Comparison of ENCODE assay signal across 1 cellular context in the genomic region with DNA sequence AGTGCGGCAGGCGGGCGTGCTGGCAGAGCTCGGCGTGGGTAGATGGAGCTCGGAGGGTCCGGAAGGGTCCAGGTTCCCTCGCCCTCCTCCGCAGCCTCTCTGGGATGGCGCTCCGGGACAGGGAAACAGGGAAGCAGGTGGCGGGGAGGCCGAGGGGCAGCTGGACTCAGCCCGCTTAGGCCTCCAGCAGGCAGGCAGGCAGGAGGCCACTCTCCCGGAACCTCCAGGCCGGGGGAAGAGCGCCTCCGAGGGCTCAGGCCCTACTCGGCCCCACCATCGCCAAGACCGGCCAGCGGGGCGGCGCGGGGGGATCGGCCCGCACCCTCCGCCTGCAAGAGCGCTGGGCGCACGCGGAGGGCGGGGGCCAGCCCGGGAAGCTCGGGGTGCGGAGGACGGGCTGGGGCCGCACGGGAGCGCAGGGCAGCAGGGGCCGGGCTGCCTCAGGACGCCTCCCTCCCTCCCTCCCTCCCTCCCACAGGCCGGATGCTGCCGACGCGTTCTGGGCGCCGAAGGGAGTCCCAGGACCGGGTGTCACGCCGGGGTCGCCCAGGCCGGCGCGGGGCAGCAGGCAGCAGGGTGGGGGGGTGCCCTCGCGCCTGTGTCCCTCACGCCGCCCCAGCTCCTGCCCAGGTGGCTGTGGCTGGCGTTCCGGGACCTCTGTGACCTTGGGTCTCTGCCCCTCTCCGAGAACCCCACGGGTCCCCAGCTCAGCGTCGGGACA.
TF ChIP-seq lines count a peak whose summit lies in the region.

No MANE protein-coding gene starts in this region.

TF ChIP-seq in HepG2, 621 proteins besides CTCF, POLR2A, EP300 and RAD21 (continued from another document and continues in another):
- TF ChIP-seq, protein P1, sequence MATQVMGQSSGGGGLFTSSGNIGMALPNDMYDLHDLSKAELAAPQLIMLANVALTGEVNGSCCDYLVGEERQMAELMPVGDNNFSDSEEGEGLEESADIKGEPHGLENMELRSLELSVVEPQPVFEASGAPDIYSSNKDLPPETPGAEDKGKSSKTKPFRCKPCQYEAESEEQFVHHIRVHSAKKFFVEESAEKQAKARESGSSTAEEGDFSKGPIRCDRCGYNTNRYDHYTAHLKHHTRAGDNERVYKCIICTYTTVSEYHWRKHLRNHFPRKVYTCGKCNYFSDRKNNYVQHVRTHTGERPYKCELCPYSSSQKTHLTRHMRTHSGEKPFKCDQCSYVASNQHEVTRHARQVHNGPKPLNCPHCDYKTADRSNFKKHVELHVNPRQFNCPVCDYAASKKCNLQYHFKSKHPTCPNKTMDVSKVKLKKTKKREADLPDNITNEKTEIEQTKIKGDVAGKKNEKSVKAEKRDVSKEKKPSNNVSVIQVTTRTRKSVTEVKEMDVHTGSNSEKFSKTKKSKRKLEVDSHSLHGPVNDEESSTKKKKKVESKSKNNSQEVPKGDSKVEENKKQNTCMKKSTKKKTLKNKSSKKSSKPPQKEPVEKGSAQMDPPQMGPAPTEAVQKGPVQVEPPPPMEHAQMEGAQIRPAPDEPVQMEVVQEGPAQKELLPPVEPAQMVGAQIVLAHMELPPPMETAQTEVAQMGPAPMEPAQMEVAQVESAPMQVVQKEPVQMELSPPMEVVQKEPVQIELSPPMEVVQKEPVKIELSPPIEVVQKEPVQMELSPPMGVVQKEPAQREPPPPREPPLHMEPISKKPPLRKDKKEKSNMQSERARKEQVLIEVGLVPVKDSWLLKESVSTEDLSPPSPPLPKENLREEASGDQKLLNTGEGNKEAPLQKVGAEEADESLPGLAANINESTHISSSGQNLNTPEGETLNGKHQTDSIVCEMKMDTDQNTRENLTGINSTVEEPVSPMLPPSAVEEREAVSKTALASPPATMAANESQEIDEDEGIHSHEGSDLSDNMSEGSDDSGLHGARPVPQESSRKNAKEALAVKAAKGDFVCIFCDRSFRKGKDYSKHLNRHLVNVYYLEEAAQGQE (IDR thresholded peaks at IDR 0.05; ENCODE audit: borderline replicate concordance in 1 of 2, low read depth in 1 of 2, low read length in 2 of 2) = no peak
- TF ChIP-seq, protein P2, sequence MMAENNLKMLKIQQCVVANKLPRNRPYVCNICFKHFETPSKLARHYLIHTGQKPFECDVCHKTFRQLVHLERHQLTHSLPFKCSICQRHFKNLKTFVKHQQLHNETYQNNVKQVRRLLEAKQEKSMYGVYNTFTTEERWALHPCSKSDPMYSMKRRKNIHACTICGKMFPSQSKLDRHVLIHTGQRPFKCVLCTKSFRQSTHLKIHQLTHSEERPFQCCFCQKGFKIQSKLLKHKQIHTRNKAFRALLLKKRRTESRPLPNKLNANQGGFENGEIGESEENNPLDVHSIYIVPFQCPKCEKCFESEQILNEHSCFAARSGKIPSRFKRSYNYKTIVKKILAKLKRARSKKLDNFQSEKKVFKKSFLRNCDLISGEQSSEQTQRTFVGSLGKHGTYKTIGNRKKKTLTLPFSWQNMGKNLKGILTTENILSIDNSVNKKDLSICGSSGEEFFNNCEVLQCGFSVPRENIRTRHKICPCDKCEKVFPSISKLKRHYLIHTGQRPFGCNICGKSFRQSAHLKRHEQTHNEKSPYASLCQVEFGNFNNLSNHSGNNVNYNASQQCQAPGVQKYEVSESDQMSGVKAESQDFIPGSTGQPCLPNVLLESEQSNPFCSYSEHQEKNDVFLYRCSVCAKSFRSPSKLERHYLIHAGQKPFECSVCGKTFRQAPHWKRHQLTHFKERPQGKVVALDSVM (CRISPR knock-in tag; IDR thresholded peaks at IDR 0.05) = peak; percentile 66; the same call in 1 of the 2 replicates
- TF ChIP-seq GATAD1 (CRISPR knock-in tag; IDR thresholded peaks at IDR 0.05) = no peak; the same call in 1 of the 2 replicates
- no peak for TF ChIP-seq TCF7 (IDR thresholded peaks at IDR 0.05; ENCODE audit: low read depth)
- no peak for TF ChIP-seq ZNF703 (CRISPR knock-in tag; IDR thresholded peaks at IDR 0.05; ENCODE audit: borderline replicate concordance)
- no peak for TF ChIP-seq PAF1 (CRISPR knock-in tag; IDR thresholded peaks at IDR 0.05)
- TF ChIP-seq, protein P3, sequence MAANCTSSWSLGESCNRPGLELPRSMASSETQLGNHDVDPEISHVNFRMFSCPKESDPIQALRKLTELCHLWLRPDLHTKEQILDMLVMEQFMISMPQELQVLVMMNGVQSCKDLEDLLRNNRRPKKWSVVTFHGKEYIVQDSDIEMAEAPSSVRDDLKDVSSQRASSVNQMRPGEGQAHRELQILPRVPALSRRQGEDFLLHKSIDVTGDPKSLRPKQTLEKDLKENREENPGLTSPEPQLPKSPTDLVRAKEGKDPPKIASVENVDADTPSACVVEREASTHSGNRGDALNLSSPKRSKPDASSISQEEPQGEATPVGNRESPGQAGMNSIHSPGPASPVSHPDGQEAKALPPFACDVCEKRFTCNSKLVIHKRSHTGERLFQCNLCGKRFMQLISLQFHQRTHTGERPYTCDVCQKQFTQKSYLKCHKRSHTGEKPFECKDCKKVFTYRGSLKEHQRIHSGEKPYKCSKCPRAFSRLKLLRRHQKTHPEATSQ (CRISPR knock-in tag; IDR thresholded peaks at IDR 0.05; ENCODE audit: borderline replicate concordance) = no peak
- TF ChIP-seq MBD4 (IDR thresholded peaks at IDR 0.05; ENCODE audit: borderline replicate concordance, low read length) = no peak
- TF ChIP-seq SOX5 (CRISPR knock-in tag; IDR thresholded peaks at IDR 0.05; ENCODE audit: borderline replicate concordance) = no peak
- TF ChIP-seq KLF15 (CRISPR knock-in tag; IDR thresholded peaks at IDR 0.05; ENCODE audit: borderline replicate concordance) = no peak
- no peak for TF ChIP-seq ZC3H4 (CRISPR knock-in tag; IDR thresholded peaks at IDR 0.05; ENCODE audit: borderline replicate concordance)
- no peak for TF ChIP-seq ZNF510 (CRISPR knock-in tag; IDR thresholded peaks at IDR 0.05; ENCODE audit: low read depth)
- TF ChIP-seq TBL1XR1 (IDR thresholded peaks at IDR 0.05; ENCODE audit: borderline replicate concordance, low read length, partially characterized antibody) = no peak
- TF ChIP-seq ZNF570 (CRISPR knock-in tag; IDR thresholded peaks at IDR 0.05; ENCODE audit: borderline replicate concordance) = no peak
- TF ChIP-seq, protein P4, sequence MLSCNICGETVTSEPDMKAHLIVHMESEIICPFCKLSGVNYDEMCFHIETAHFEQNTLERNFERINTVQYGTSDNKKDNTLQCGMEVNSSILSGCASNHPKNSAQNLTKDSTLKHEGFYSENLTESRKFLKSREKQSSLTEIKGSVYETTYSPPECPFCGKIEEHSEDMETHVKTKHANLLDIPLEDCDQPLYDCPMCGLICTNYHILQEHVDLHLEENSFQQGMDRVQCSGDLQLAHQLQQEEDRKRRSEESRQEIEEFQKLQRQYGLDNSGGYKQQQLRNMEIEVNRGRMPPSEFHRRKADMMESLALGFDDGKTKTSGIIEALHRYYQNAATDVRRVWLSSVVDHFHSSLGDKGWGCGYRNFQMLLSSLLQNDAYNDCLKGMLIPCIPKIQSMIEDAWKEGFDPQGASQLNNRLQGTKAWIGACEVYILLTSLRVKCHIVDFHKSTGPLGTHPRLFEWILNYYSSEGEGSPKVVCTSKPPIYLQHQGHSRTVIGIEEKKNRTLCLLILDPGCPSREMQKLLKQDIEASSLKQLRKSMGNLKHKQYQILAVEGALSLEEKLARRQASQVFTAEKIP (CRISPR knock-in tag; IDR thresholded peaks at IDR 0.05; ENCODE audit: borderline replicate concordance) = no peak
- TF ChIP-seq GLI4 (CRISPR knock-in tag; IDR thresholded peaks at IDR 0.05; ENCODE audit: borderline replicate concordance) = no peak
- TF ChIP-seq, protein P5, sequence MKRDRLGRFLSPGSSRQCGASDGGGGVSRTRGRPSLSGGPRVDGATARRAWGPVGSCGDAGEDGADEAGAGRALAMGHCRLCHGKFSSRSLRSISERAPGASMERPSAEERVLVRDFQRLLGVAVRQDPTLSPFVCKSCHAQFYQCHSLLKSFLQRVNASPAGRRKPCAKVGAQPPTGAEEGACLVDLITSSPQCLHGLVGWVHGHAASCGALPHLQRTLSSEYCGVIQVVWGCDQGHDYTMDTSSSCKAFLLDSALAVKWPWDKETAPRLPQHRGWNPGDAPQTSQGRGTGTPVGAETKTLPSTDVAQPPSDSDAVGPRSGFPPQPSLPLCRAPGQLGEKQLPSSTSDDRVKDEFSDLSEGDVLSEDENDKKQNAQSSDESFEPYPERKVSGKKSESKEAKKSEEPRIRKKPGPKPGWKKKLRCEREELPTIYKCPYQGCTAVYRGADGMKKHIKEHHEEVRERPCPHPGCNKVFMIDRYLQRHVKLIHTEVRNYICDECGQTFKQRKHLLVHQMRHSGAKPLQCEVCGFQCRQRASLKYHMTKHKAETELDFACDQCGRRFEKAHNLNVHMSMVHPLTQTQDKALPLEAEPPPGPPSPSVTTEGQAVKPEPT (CRISPR knock-in tag; IDR thresholded peaks at IDR 0.05; ENCODE audit: low read depth) = no peak
- TF ChIP-seq RFXAP (CRISPR knock-in tag; IDR thresholded peaks at IDR 0.05; ENCODE audit: borderline replicate concordance) = 0 out of 2 replicates have a peak, but pooled peaks have one; percentile 1
- TF ChIP-seq, protein P6, sequence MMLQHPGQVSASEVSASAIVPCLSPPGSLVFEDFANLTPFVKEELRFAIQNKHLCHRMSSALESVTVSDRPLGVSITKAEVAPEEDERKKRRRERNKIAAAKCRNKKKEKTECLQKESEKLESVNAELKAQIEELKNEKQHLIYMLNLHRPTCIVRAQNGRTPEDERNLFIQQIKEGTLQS (CRISPR knock-in tag; IDR thresholded peaks at IDR 0.05) = no peak
- TF ChIP-seq ZNF850 (CRISPR knock-in tag; conservative IDR thresholded peaks at IDR 0.05) = no peak
- TF ChIP-seq, protein P7, sequence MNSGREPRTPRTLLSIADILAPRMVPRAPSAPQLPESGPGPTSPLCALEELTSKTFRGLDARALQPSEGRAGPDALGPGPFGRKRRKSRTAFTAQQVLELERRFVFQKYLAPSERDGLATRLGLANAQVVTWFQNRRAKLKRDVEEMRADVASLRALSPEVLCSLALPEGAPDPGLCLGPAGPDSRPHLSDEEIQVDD (CRISPR knock-in tag; IDR thresholded peaks at IDR 0.05; ENCODE audit: borderline replicate concordance) = no peak
- no peak for TF ChIP-seq GABPA (IDR thresholded peaks at IDR 0.05; ENCODE audit: low read depth, low read length)
- no peak for TF ChIP-seq GABPA (CRISPR knock-in tag; IDR thresholded peaks at IDR 0.05; ENCODE audit: low read depth)
- TF ChIP-seq, protein P8, sequence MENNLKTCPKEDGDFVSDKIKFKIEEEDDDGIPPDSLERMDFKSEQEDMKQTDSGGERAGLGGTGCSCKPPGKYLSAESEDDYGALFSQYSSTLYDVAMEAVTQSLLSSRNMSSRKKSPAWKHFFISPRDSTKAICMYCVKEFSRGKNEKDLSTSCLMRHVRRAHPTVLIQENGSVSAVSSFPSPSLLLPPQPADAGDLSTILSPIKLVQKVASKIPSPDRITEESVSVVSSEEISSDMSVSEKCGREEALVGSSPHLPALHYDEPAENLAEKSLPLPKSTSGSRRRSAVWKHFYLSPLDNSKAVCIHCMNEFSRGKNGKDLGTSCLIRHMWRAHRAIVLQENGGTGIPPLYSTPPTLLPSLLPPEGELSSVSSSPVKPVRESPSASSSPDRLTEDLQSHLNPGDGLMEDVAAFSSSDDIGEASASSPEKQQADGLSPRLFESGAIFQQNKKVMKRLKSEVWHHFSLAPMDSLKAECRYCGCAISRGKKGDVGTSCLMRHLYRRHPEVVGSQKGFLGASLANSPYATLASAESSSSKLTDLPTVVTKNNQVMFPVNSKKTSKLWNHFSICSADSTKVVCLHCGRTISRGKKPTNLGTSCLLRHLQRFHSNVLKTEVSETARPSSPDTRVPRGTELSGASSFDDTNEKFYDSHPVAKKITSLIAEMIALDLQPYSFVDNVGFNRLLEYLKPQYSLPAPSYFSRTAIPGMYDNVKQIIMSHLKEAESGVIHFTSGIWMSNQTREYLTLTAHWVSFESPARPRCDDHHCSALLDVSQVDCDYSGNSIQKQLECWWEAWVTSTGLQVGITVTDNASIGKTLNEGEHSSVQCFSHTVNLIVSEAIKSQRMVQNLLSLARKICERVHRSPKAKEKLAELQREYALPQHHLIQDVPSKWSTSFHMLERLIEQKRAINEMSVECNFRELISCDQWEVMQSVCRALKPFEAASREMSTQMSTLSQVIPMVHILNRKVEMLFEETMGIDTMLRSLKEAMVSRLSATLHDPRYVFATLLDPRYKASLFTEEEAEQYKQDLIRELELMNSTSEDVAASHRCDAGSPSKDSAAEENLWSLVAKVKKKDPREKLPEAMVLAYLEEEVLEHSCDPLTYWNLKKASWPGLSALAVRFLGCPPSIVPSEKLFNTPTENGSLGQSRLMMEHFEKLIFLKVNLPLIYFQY (CRISPR knock-in tag; IDR thresholded peaks at IDR 0.05; ENCODE audit: borderline replicate concordance) = no peak
- TF ChIP-seq ZNF572 (CRISPR knock-in tag; IDR thresholded peaks at IDR 0.05) = no peak
- TF ChIP-seq MED13 (CRISPR knock-in tag; IDR thresholded peaks at IDR 0.05) = no peak
- no peak for TF ChIP-seq ZNF207 (IDR thresholded peaks at IDR 0.05; ENCODE audit: borderline replicate concordance)
- TF ChIP-seq MXD4 (CRISPR knock-in tag; IDR thresholded peaks at IDR 0.05) = no peak
- TF ChIP-seq, protein P9, sequence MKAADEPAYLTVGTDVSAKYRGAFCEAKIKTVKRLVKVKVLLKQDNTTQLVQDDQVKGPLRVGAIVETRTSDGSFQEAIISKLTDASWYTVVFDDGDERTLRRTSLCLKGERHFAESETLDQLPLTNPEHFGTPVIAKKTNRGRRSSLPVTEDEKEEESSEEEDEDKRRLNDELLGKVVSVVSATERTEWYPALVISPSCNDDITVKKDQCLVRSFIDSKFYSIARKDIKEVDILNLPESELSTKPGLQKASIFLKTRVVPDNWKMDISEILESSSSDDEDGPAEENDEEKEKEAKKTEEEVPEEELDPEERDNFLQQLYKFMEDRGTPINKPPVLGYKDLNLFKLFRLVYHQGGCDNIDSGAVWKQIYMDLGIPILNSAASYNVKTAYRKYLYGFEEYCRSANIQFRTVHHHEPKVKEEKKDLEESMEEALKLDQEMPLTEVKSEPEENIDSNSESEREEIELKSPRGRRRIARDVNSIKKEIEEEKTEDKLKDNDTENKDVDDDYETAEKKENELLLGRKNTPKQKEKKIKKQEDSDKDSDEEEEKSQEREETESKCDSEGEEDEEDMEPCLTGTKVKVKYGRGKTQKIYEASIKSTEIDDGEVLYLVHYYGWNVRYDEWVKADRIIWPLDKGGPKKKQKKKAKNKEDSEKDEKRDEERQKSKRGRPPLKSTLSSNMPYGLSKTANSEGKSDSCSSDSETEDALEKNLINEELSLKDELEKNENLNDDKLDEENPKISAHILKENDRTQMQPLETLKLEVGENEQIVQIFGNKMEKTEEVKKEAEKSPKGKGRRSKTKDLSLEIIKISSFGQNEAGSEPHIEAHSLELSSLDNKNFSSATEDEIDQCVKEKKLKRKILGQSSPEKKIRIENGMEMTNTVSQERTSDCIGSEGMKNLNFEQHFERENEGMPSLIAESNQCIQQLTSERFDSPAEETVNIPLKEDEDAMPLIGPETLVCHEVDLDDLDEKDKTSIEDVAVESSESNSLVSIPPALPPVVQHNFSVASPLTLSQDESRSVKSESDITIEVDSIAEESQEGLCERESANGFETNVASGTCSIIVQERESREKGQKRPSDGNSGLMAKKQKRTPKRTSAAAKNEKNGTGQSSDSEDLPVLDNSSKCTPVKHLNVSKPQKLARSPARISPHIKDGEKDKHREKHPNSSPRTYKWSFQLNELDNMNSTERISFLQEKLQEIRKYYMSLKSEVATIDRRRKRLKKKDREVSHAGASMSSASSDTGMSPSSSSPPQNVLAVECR (CRISPR knock-in tag; IDR thresholded peaks at IDR 0.05; ENCODE audit: borderline replicate concordance) = peak; percentile 68
- TF ChIP-seq, protein P10, sequence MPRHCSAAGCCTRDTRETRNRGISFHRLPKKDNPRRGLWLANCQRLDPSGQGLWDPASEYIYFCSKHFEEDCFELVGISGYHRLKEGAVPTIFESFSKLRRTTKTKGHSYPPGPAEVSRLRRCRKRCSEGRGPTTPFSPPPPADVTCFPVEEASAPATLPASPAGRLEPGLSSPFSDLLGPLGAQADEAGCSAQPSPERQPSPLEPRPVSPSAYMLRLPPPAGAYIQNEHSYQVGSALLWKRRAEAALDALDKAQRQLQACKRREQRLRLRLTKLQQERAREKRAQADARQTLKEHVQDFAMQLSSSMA (CRISPR knock-in tag; IDR thresholded peaks at IDR 0.05) = no peak
- TF ChIP-seq ZNF136 (CRISPR knock-in tag; IDR thresholded peaks at IDR 0.05; ENCODE audit: low read depth) = no peak
